In genomic region chr12:119090276-119090675, GRCh38 we compare ENCODE assay signal across 16 cellular contexts.
DNase-seq lines count a peak whose midpoint lies in the region; ATAC-seq and TF ChIP-seq lines count a peak whose summit lies in the region.
"Had no signal": no experiment of that assay in that cellular context is flagged by ENCODE, and none has a peak within 500 bp of the region (broad histone marks: within the 10 kb centered on the region; RNA-seq: fewer than 3 reads in every experiment).

No MANE protein-coding gene starts in this region.

- no CpG with 5 or more reads among the region's 1 CpG for WGBS in H9 (ENCODE audit: extremely low coverage, insufficient read length, low lambda C conversion rate)

- H3K9ac ChIP-seq in H9 (ENCODE audit: extremely low read depth, insufficient read length, low read length) (no peak overlapping the region), iPS-20b (ENCODE audit: low read depth, low read length) (peak overlapping the region; percentile 27; the same call in 1 of the 2 replicates)
- H3K9ac ChIP-seq: GM23248 had no signal

- no peak overlapping the region for H3K23ac ChIP-seq in H9 (ENCODE audit: insufficient read length, low read depth, low read length)

- H2AFZ ChIP-seq in H9 (ENCODE audit: low read length), result no peak overlapping the region
- H2AFZ ChIP-seq: GM23248 had no signal

- no peak overlapping the region for H2AK5ac ChIP-seq in H9 (ENCODE audit: insufficient read length, low read length)

- DNase-seq in H9 (no peak), NCI-H2107 treated with DMSO at 0.1 percent for 48 hours (lab: John Stamatoyannopoulos, UW; ENCODE audit: unreplicated experiment) (no peak), pons (ENCODE audit: low spot score) (no peak)
- DNase-seq: CD8-positive, alpha-beta T cell; COR-L47; DMS153; DMS79 treated with DMSO at 0.1 percent for 48 hours; EL; GF-D8; GM23248 had no signal

- peaks cover 66 to 69% of the 10 kb centered on the region in 2 experiments for H3K4me1 Mint-ChIP-seq in H9
- H3K4me1 Mint-ChIP-seq: CD14-positive monocyte had no signal

- no peak overlapping the region for H2BK20ac ChIP-seq in H9 (ENCODE audit: low read depth, low read length, poor library complexity, severe bottlenecking)

- no peak overlapping the region for H3K14ac ChIP-seq in H9 (ENCODE audit: insufficient read depth, low read length)

- peak overlapping the region in 1 of 2 experiments; percentile 5; a peak in 1 of 5 replicates for H3K4me3 Mint-ChIP-seq in H9
- H3K4me3 Mint-ChIP-seq: CD14-positive monocyte; CD8-positive, alpha-beta T cell had no signal

- H3K79me1 ChIP-seq in H9 (ENCODE audit: insufficient read depth, low read depth, low read length, poor library complexity, severe bottlenecking), result no peaks in the 10 kb centered on the region

- no peak overlapping the region for H4K91ac ChIP-seq in H9 (ENCODE audit: insufficient read length, low read depth, low read length)

- H3K18ac ChIP-seq in H9 (ENCODE audit: insufficient read length, low read depth, low read length), result peak overlapping the region; percentile 21

- H4K5ac ChIP-seq in H9 (ENCODE audit: insufficient read length, low read depth, low read length), result no peak overlapping the region

- no peaks in the 10 kb centered on the region for H3K27me3 ChIP-seq in H9 (ENCODE audit: insufficient read depth, low read length)
- 0 out of 2 replicates have a peak, but pooled peaks cover 4% of the 10 kb centered on the region for H3K27me3 ChIP-seq in iPS-20b (ENCODE audit: insufficient read depth, low read length)

- H2BK15ac ChIP-seq in H9 (ENCODE audit: low read depth, low read length), result no peak overlapping the region

- H3K4me1 ChIP-seq in H9 (ENCODE audit: insufficient read depth, low read length) (peaks cover 22% of the 10 kb centered on the region; the same call in 1 of the 2 replicates), iPS-20b (ENCODE audit: insufficient read depth, low read length) (peaks cover 34% of the 10 kb centered on the region; the same call in 1 of the 2 replicates)
- H3K4me1 ChIP-seq: HAP-1 had no signal

- no peak overlapping the region for H2BK120ac ChIP-seq in H9 (ENCODE audit: low read depth, low read length, poor library complexity, severe bottlenecking)

- no peak overlapping the region for H3K4me2 ChIP-seq in H9 (ENCODE audit: insufficient read depth, insufficient read length, low read length)

- H3K56ac ChIP-seq in H9 (ENCODE audit: insufficient read length, low read depth, low read length), result no peak overlapping the region

- peak overlapping the region; percentile 12 to 97 (median 37) for H3K27ac Mint-ChIP-seq in H9
- H3K27ac Mint-ChIP-seq: CD14-positive monocyte; CD8-positive, alpha-beta T cell had no signal

- no peaks in the 10 kb centered on the region for H4K20me1 ChIP-seq in H9 (ENCODE audit: control insufficient read depth, insufficient read depth, insufficient read length)

- H3K9me3 ChIP-seq in H9 (ENCODE audit: control insufficient read depth, low read depth, low read length), result no peaks in the 10 kb centered on the region
- H3K9me3 ChIP-seq in iPS-20b (ENCODE audit: insufficient read depth, low read depth, low read length), result no peaks in the 10 kb centered on the region
- H3K9me3 ChIP-seq: HAP-1 had no signal

- no peak overlapping the region for H3K4ac ChIP-seq in H9 (ENCODE audit: low read depth, low read length)

- H4K8ac ChIP-seq in H9 (replicated peaks; ENCODE audit: insufficient read length, low read depth, low read length), result no peak overlapping the region

- peak overlapping the region; percentile 18 for H2BK12ac ChIP-seq in H9 (ENCODE audit: insufficient read length, low read depth, low read length)

- no peak overlapping the region for H3T11ph ChIP-seq in H9 (ENCODE audit: low read length)

- H3K79me2 ChIP-seq in H9 (ENCODE audit: insufficient read depth, low read length), result no peaks in the 10 kb centered on the region

- ATAC-seq in GM19351 (IDR thresholded peaks at IDR 0.05; ENCODE audit: unreplicated experiment), result no peak
- ATAC-seq: CD8-positive, alpha-beta T cell; K562 had no signal

- H3K36me3 ChIP-seq in iPS-20b (ENCODE audit: insufficient read depth, low read depth, low read length), result no peaks in the 10 kb centered on the region
- H3K36me3 ChIP-seq: HAP-1 had no signal

- H3K4me3 ChIP-seq in iPS-20b (ENCODE audit: low read length), result no peak overlapping the region
- H3K4me3 ChIP-seq: GM23248, HAP-1, K562 had no signal

- no peak for TF ChIP-seq CTCF in H9 (conservative IDR thresholded peaks at IDR 0.05)

- no peaks in the 10 kb centered on the region; a peak in 2 of 7 replicates for H3K36me3 Mint-ChIP-seq in H9 (ENCODE audit: insufficient read depth in 1 of 3, low read depth in 3 of 3)
- H3K36me3 Mint-ChIP-seq: CD14-positive monocyte; CD8-positive, alpha-beta T cell had no signal

- no peak overlapping the region for H2BK5ac ChIP-seq in H9 (ENCODE audit: insufficient read length, low read length)

- no peak overlapping the region for H3K27ac ChIP-seq in H9 (ENCODE audit: insufficient read length, low read depth, low read length)
- H3K27ac ChIP-seq in cingulate gyrus (ENCODE audit: low read depth, low read length), result peak overlapping the region; percentile 23
- peak overlapping the region; percentile 15 for H3K27ac ChIP-seq in iPS-20b (ENCODE audit: low read length)
- H3K27ac ChIP-seq: GM23248 had no signal

- H3K23me2 ChIP-seq in H9 (ENCODE audit: insufficient read length, low read depth, low read length, poor library complexity, severe bottlenecking), result no peaks in the 10 kb centered on the region

- peaks cover 14% of the 10 kb centered on the region for H3K27me3 Mint-ChIP-seq in H9 (ENCODE audit: low read depth)

- no peaks in the 10 kb centered on the region; a peak in 1 of 5 replicates for H3K9me3 Mint-ChIP-seq in H9
- H3K9me3 Mint-ChIP-seq: CD14-positive monocyte; CD8-positive, alpha-beta T cell had no signal
